ENCODE assay signal across 8 cellular contexts in the genomic region with DNA sequence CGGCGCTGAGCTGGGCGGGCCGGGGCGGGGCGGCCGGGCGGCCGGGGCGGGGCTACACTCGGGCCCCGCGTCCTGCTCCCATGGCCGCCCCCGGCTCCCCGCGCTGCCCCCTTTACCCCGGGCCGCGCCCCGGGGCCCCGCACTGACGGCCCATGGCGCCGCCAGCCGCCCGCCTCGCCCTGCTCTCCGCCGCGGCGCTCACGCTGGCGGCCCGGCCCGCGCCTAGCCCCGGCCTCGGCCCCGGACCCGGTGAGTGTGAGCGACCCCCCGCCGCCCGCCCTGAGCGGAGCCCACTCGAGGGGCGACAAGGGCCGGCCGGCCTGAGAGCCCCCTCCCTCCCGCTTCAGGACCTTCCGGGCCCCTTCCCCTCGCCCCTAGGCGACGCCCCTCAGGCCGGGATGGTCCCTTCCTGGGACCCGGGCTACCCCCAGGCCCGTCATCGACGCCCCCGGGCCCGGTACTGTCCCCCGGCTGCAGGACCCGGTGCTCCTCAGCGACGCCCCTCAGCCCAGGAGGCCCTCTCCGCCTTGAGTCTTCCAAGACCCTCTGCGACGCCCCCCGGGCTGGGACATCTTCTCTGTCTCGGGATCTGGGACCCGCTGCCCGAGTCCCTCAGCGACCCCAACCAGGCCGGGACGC. TPM values are rescaled to one million over a fixed set of nuclear protein-coding genes. Genes with fewer than 3 reads are reported as not detected.
DNase-seq lines count a peak whose midpoint lies in the region; ATAC-seq, FAIRE-seq and TF ChIP-seq lines count a peak whose summit lies in the region.

A gene with protein sequence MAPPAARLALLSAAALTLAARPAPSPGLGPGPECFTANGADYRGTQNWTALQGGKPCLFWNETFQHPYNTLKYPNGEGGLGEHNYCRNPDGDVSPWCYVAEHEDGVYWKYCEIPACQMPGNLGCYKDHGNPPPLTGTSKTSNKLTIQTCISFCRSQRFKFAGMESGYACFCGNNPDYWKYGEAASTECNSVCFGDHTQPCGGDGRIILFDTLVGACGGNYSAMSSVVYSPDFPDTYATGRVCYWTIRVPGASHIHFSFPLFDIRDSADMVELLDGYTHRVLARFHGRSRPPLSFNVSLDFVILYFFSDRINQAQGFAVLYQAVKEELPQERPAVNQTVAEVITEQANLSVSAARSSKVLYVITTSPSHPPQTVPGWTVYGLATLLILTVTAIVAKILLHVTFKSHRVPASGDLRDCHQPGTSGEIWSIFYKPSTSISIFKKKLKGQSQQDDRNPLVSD (plus strand): TSS at position 57 of the 639 bp plus-strand sequence. CDS start 96 bp downstream, at position 153.

- no peak within 1 kb of the TSS for H3K27ac Mint-ChIP-seq in activated CD4-positive, alpha-beta T cell treated with anti-CD3 and anti-CD28 coated beads, Interleukin-2, amount 10 ng/mL, durations not matched to agents 24 days and 14 days
- H3K27ac Mint-ChIP-seq in stimulated activated naive CD8-positive, alpha-beta T cell treated with anti-CD3 and anti-CD28 coated beads, Interleukin-15, amount 100 ng/mL, for 72 hours = no peak within 1 kb of the TSS

- peak; percentile 37 for ATAC-seq in stimulated activated naive CD8-positive, alpha-beta T cell treated with anti-CD3 and anti-CD28 coated beads, Interleukin-15, amount 100 ng/mL, for 72 hours
- ATAC-seq in GM19397 (IDR thresholded peaks at IDR 0.05; ENCODE audit: unreplicated experiment) = no peak

- peaks cover 0 to 14% of the 10 kb centered on the region in 2 donors for H3K4me1 ChIP-seq in ascending aorta
- H3K4me1 ChIP-seq in kidney (ENCODE audit: control insufficient read depth in 1 of 2, insufficient read depth in 1 of 2, low read depth in 1 of 2, low read length in 2 of 2) = peaks cover 10 to 13% of the 10 kb centered on the region in 2 donors

- H3K9me3 ChIP-seq in ascending aorta (no peaks in the 10 kb centered on the region), kidney (ENCODE audit: control insufficient read depth in 1 of 2, low read length in 2 of 2) (no peaks in the 10 kb centered on the region)

- H3K4me3 ChIP-seq in ascending aorta (peak within 1 kb of the TSS; percentile 72 to 91), kidney (ENCODE audit: low read length in 2 of 2) (peak within 1 kb of the TSS; percentile 64 to 69)

- no peaks in the 10 kb centered on the region for H3K27me3 ChIP-seq in ascending aorta

- peak; percentile 62 for DNase-seq in activated CD4-positive, alpha-beta T cell treated with anti-CD3 and anti-CD28 coated beads, Interleukin-2, amount 10 ng/mL, durations not matched to agents 24 days and 14 days
- no peak for DNase-seq in activated CD4-positive, alpha-beta T cell treated with anti-CD3 and anti-CD28 coated beads for 1 hour
- no peak for DNase-seq in ascending aorta (ENCODE audit: low spot score in 2 of 2)
- peak; percentile 88 for DNase-seq in kidney
- DNase-seq in stimulated activated naive CD8-positive, alpha-beta T cell treated with anti-CD3 and anti-CD28 coated beads, Interleukin-15, amount 100 ng/mL, for 72 hours = no peak
- DNase-seq in SIG-M5 (lab: John Stamatoyannopoulos, UW) = no peak
- no peak for DNase-seq in NCI-H446 treated with DMSO at 0.1 percent for 48 hours (lab: John Stamatoyannopoulos, UW)

- TF ChIP-seq CTCF in ascending aorta (IDR thresholded peaks at IDR 0.05) (no peak), kidney (IDR thresholded peaks at IDR 0.05; ENCODE audit: borderline replicate concordance, extremely low read depth, insufficient read depth) (no peak)

- no peaks in the 10 kb centered on the region for H3K9me3 Mint-ChIP-seq in activated CD4-positive, alpha-beta T cell treated with anti-CD3 and anti-CD28 coated beads, Interleukin-2, amount 10 ng/mL, durations not matched to agents 24 days and 14 days
- no peaks in the 10 kb centered on the region for H3K9me3 Mint-ChIP-seq in stimulated activated naive CD8-positive, alpha-beta T cell treated with anti-CD3 and anti-CD28 coated beads, Interleukin-15, amount 100 ng/mL, for 72 hours

- peak within 1 kb of the TSS; percentile 76 for H3K4me3 Mint-ChIP-seq in activated CD4-positive, alpha-beta T cell treated with anti-CD3 and anti-CD28 coated beads, Interleukin-2, amount 10 ng/mL, durations not matched to agents 24 days and 14 days
- peak within 1 kb of the TSS; percentile 79 to 84 for H3K4me3 Mint-ChIP-seq in stimulated activated naive CD8-positive, alpha-beta T cell treated with anti-CD3 and anti-CD28 coated beads, Interleukin-15, amount 100 ng/mL, for 72 hours

- H3K27ac ChIP-seq in ascending aorta (peak within 1 kb of the TSS in 1 of 2 donors; percentile 27), kidney (ENCODE audit: low read depth in 2 of 2, low read length in 2 of 2) (peak within 1 kb of the TSS; percentile 51 to 72)

- peak within 1 kb of the TSS; percentile 63 to 68 for H3K9ac ChIP-seq in kidney (ENCODE audit: low read length in 2 of 2)

- intact Hi-C loops in activated CD4-positive, alpha-beta T cell treated with anti-CD3 and anti-CD28 coated beads, Interleukin-2, amount 10 ng/mL, durations not matched to agents 24 days and 14 days (cut with micrococcal nuclease) = loop anchor here (1.0 kb wide), 1 partner anchor 331 kb away; a partner anchor contains a TSS
- intact Hi-C loops in ascending aorta (cut with DNase I) = loop anchor here (5.0 kb wide), 1 partner anchor 79 kb away; no protein-coding TSS in a partner anchor
- intact Hi-C loops in kidney (cut with DNase I) = no loop called here

- no peak for FAIRE-seq in kidney (lab: Jason Lieb, UNC)

- H3K36me3 ChIP-seq in ascending aorta = no peaks in the 10 kb centered on the region
- no peaks in the 10 kb centered on the region for H3K36me3 ChIP-seq in kidney (ENCODE audit: control insufficient read depth in 1 of 2, insufficient read depth in 2 of 2, low read length in 2 of 2)

- H3K27me3 Mint-ChIP-seq in activated CD4-positive, alpha-beta T cell treated with anti-CD3 and anti-CD28 coated beads, Interleukin-2, amount 10 ng/mL, durations not matched to agents 24 days and 14 days = peaks cover 69% of the 10 kb centered on the region
- peaks cover 82% of the 10 kb centered on the region for H3K27me3 Mint-ChIP-seq in stimulated activated naive CD8-positive, alpha-beta T cell treated with anti-CD3 and anti-CD28 coated beads, Interleukin-15, amount 100 ng/mL, for 72 hours

- H3K4me1 Mint-ChIP-seq in activated CD4-positive, alpha-beta T cell treated with anti-CD3 and anti-CD28 coated beads, Interleukin-2, amount 10 ng/mL, durations not matched to agents 24 days and 14 days = peaks cover 18% of the 10 kb centered on the region
- peaks cover 34% of the 10 kb centered on the region for H3K4me1 Mint-ChIP-seq in stimulated activated naive CD8-positive, alpha-beta T cell treated with anti-CD3 and anti-CD28 coated beads, Interleukin-15, amount 100 ng/mL, for 72 hours

- H3K36me3 Mint-ChIP-seq in activated CD4-positive, alpha-beta T cell treated with anti-CD3 and anti-CD28 coated beads, Interleukin-2, amount 10 ng/mL, durations not matched to agents 24 days and 14 days (ENCODE audit: low read depth) = no peaks in the 10 kb centered on the region

RNA-seq across cellular contexts. Expression of the gene that starts here (rescaled TPM):
- total RNA-seq in activated CD4-positive, alpha-beta T cell treated with anti-CD3 and anti-CD28 coated beads, Interleukin-2, amount 10 ng/mL, durations not matched to agents 24 days and 14 days = not detected in 2 replicates
- total RNA-seq in ascending aorta = 10.7 TPM
- total RNA-seq in kidney = 16.2 TPM
- 9.3 TPM for polyA plus RNA-seq in kidney (ENCODE audit: insufficient read depth, low read depth, low replicate concordance)

Comparison
In these comparisons a context has a peak if more than half of its experiments do, and no peak if none do; other contexts are left out.
1. RNA of the gene that starts here (total RNA-seq): 16.2 TPM in kidney (single experiment) and 10.7 TPM in ascending aorta (single experiment); not detected in activated CD4-positive, alpha-beta T cell treated with anti-CD3 and anti-CD28 coated beads, Interleukin-2, amount 10 ng/mL, durations not matched to agents 24 days and 14 days; every median in the first group is over 10 times any median in the second.
2. Peak in DNase-seq in activated CD4-positive, alpha-beta T cell treated with anti-CD3 and anti-CD28 coated beads, Interleukin-2, amount 10 ng/mL, durations not matched to agents 24 days and 14 days; RNA of the gene not detected or under 1 TPM.